In genomic region chr4:163694385-163694784, GRCh38 we compare ENCODE assay signal across 19 cellular contexts.
DNase-seq lines count a peak whose midpoint lies in the region; ATAC-seq, FAIRE-seq and TF ChIP-seq lines count a peak whose summit lies in the region.
"Had no signal": no experiment of that assay in that cellular context is flagged by ENCODE, and none has a peak within 500 bp of the region (broad histone marks: within the 10 kb centered on the region; RNA-seq: fewer than 3 reads in every experiment).

No MANE protein-coding gene starts in this region.

- H3K4me3 ChIP-seq in adipocyte (ENCODE audit: low read length) (no peak overlapping the region), foreskin fibroblast (ENCODE audit: low read depth in 1 of 2, low read length in 2 of 2) (no peak overlapping the region), vagina (no peak overlapping the region)
- H3K4me3 ChIP-seq: colonic mucosa, left lung, ovary, skin epidermis, tibial nerve had no signal

- H3K4me1 ChIP-seq in adipocyte (ENCODE audit: control insufficient read depth, insufficient read depth, low read length) (peaks cover 18% of the 10 kb centered on the region), vagina (no peaks in the 10 kb centered on the region)
- H3K4me1 ChIP-seq: colonic mucosa, left lung, tibial nerve had no signal

- H3K27me3 ChIP-seq in adipocyte (replicated peaks; ENCODE audit: control insufficient read depth, insufficient read depth, low read length) (no peaks in the 10 kb centered on the region), vagina (no peaks in the 10 kb centered on the region)
- H3K27me3 ChIP-seq: colonic mucosa, left lung, ovary, tibial nerve had no signal

- ATAC-seq in effector memory CD8-positive, alpha-beta T cell (replicated peaks): no peak
- ATAC-seq: left lung, Panc1 had no signal

- no peaks in the 10 kb centered on the region for H3K4me1 Mint-ChIP-seq in effector memory CD8-positive, alpha-beta T cell (ENCODE audit: low read depth in 2 of 2)

- H3K36me3 ChIP-seq in adipocyte (ENCODE audit: control insufficient read depth, insufficient read depth, low read length, severe bottlenecking): no peaks in the 10 kb centered on the region
- H3K36me3 ChIP-seq in vagina: no peaks in the 10 kb centered on the region
- H3K36me3 ChIP-seq: colonic mucosa, left lung, ovary, tibial nerve had no signal

- H3K36me3 Mint-ChIP-seq in effector memory CD8-positive, alpha-beta T cell (ENCODE audit: insufficient read depth): no peaks in the 10 kb centered on the region

- no peaks in the 10 kb centered on the region for H3K9me3 Mint-ChIP-seq in effector memory CD8-positive, alpha-beta T cell

- TF ChIP-seq POLR2A in vagina (IDR thresholded peaks at IDR 0.05): no peak

- DNase-seq in HTR-8/SVneo (ENCODE audit: insufficient read length, low spot score) (peak; percentile 10), adipocyte (ENCODE audit: low read depth) (no peak), foreskin fibroblast (peak; percentile 9 to 20), DMS 273 treated with DMSO at 0.1 percent for 48 hours (lab: John Stamatoyannopoulos, UW) (no peak), vagina (ENCODE audit: extremely low spot score in 2 of 2) (no peak)
- no peak for DNase-seq in activated CD8-positive, alpha-beta memory T cell treated with anti-CD3 and anti-CD28 coated beads, Interleukin-2, amount 50 U/mL, for 48 hours
- DNase-seq in effector memory CD8-positive, alpha-beta T cell: no peak
- DNase-seq: activated CD4-positive, CD25-positive, alpha-beta regulatory T cell; amniotic stem cell; C1 segment of cervical spinal cord; colonic mucosa; left lung; NCI-H1417; NCI-H2171 treated with DMSO at 0.1 percent for 48 hours; ovary had no signal

- no peak for FAIRE-seq in HTR-8/SVneo (lab: Jason Lieb, UNC)

- TF ChIP-seq CTCF in foreskin fibroblast (IDR thresholded peaks at IDR 0.05; ENCODE audit: low read depth, low read length): no peak
- TF ChIP-seq CTCF in vagina (IDR thresholded peaks at IDR 0.05): no peak

- H3K4me3 Mint-ChIP-seq in effector memory CD8-positive, alpha-beta T cell: no peak overlapping the region

- H3K27ac Mint-ChIP-seq in effector memory CD8-positive, alpha-beta T cell: no peak overlapping the region

- H3K9ac ChIP-seq in adipocyte (ENCODE audit: low read length): peak overlapping the region; percentile 25
- H3K9ac ChIP-seq: KMS-11 had no signal

- H3K9me3 ChIP-seq in adipocyte (ENCODE audit: control insufficient read depth, low read length): no peaks in the 10 kb centered on the region
- H3K9me3 ChIP-seq in vagina: no peaks in the 10 kb centered on the region
- H3K9me3 ChIP-seq: colonic mucosa, left lung, ovary, tibial nerve had no signal

- no peak overlapping the region for H3K27ac ChIP-seq in vagina
- H3K27ac ChIP-seq: colonic mucosa, KMS-11, left lung, ovary, skin epidermis, tibial nerve had no signal

- intact Hi-C loops in vagina (cut with DNase I): no loop called here

- no peaks in the 10 kb centered on the region for H3K27me3 Mint-ChIP-seq in effector memory CD8-positive, alpha-beta T cell

Comparison
In these comparisons a context has a peak if more than half of its experiments do, and no peak if none do; other contexts are left out.
1. DNase-seq: peak in HTR-8/SVneo (single experiment) and foreskin fibroblast (2 of 2); none in adipocyte (single experiment), DMS 273 treated with DMSO at 0.1 percent for 48 hours (single experiment), vagina (0 of 2), activated CD8-positive, alpha-beta memory T cell treated with anti-CD3 and anti-CD28 coated beads, Interleukin-2, amount 50 U/mL, for 48 hours (single experiment) and effector memory CD8-positive, alpha-beta T cell (0 of 3).